Comparison of ENCODE assay signal across 27 cellular contexts in genomic region chr10:90798482-90798881, GRCh38.
"Had no signal": no experiment of that assay in that cellular context is flagged by ENCODE, and none has a peak within 500 bp of the region (broad histone marks: within the 10 kb centered on the region; RNA-seq: fewer than 3 reads in every experiment).

No MANE protein-coding gene starts in this region.

- H3K36me3 ChIP-seq: gastroesophageal sphincter, heart left ventricle, neural progenitor cell, right lobe of liver, suprapubic skin, transverse colon, upper lobe of right lung, uterus had no signal

- H3K27me3 ChIP-seq: foreskin keratinocyte, gastroesophageal sphincter, heart left ventricle, hepatocyte, neural progenitor cell, right lobe of liver, suprapubic skin, transverse colon, upper lobe of right lung, uterus had no signal

- H3K4me2 ChIP-seq: hepatocyte, neural progenitor cell had no signal

- ATAC-seq: esophagus mucosa; foreskin keratinocyte; gastroesophageal sphincter; heart left ventricle; left lobe of liver; right lobe of liver; stimulated activated naive CD8-positive, alpha-beta T cell treated with anti-CD3 and anti-CD28 coated beads, Interleukin-15, amount 100 ng/mL, for 72 hours; upper lobe of right lung had no signal

- FAIRE-seq: kidney, small intestine had no signal

- H3K9ac ChIP-seq: neural progenitor cell, parathyroid adenoma had no signal

- H3K9me3 ChIP-seq: right lobe of liver, suprapubic skin, transverse colon, upper lobe of right lung, uterus had no signal

- H3K36me3 Mint-ChIP-seq: neural progenitor cell had no signal

- H3K4me1 Mint-ChIP-seq: endodermal cell; memory B cell; nephron; neural progenitor cell; stimulated activated naive CD8-positive, alpha-beta T cell treated with anti-CD3 and anti-CD28 coated beads, Interleukin-15, amount 100 ng/mL, for 72 hours had no signal

- H3K27ac Mint-ChIP-seq: dendritic cell treated with granulocyte-macrophage colony-stimulating factor and Interleukin-4, amounts not matched to agents 40 ng/mL and 50 ng/mL, for 4 days; endodermal cell; memory B cell; nephron; neural progenitor cell; progenitor cell of endocrine pancreas; stimulated activated naive CD8-positive, alpha-beta T cell treated with anti-CD3 and anti-CD28 coated beads, Interleukin-15, amount 100 ng/mL, for 72 hours had no signal

- DNase-seq: effector CD8-positive, alpha-beta T cell; endodermal cell; foreskin keratinocyte; heart left ventricle; kidney; right lobe of liver; small intestine; stimulated activated CD4-positive, alpha-beta T cell treated with anti-CD3 and anti-CD28 coated beads, Interleukin-15, amount 100 ng/mL, for 24 hours; stimulated activated CD4-positive, alpha-beta T cell treated with anti-CD3 and anti-CD28 coated beads, Interleukin-2, amount 100 ng/mL, for 48 hours; stimulated activated naive CD4-positive, alpha-beta T cell; stimulated activated naive CD8-positive, alpha-beta T cell treated with anti-CD3 and anti-CD28 coated beads, Interleukin-15, amount 100 ng/mL, for 72 hours; transverse colon; upper lobe of right lung; uterus had no signal

- H2AFZ ChIP-seq: hepatocyte, neural progenitor cell, parathyroid adenoma had no signal

- H3K27ac ChIP-seq: epithelial cell of prostate, foreskin keratinocyte, gastroesophageal sphincter, heart left ventricle, hepatocyte, neural progenitor cell, parathyroid adenoma, right lobe of liver, suprapubic skin, transverse colon, upper lobe of right lung, uterus had no signal

- H3K4me3 ChIP-seq: gastroesophageal sphincter, heart left ventricle, hepatocyte, lung, neural progenitor cell, right lobe of liver, suprapubic skin, transverse colon, upper lobe of right lung, uterus had no signal

- H3K4me1 ChIP-seq: foreskin keratinocyte, gastroesophageal sphincter, heart left ventricle, neural progenitor cell, parathyroid adenoma, right lobe of liver, suprapubic skin, transverse colon, upper lobe of right lung, uterus had no signal

- H3K27me3 Mint-ChIP-seq: dendritic cell treated with granulocyte-macrophage colony-stimulating factor and Interleukin-4, amounts not matched to agents 40 ng/mL and 50 ng/mL, for 4 days; progenitor cell of endocrine pancreas had no signal

- H3K79me2 ChIP-seq: hepatocyte had no signal

- H3K4me3 Mint-ChIP-seq: dendritic cell treated with granulocyte-macrophage colony-stimulating factor and Interleukin-4, amounts not matched to agents 40 ng/mL and 50 ng/mL, for 4 days; endodermal cell; memory B cell; nephron; neural progenitor cell; stimulated activated naive CD8-positive, alpha-beta T cell treated with anti-CD3 and anti-CD28 coated beads, Interleukin-15, amount 100 ng/mL, for 72 hours had no signal
